Comparison of ENCODE assay signal across 1 cellular context in genomic region chr5:17315710-17316221, GRCh38.
TF ChIP-seq lines count a peak whose summit lies in the region.

No MANE protein-coding gene starts in this region.

TF ChIP-seq in GM23338, 12 proteins besides CTCF, POLR2A, EP300 and RAD21 (continued from another document):
- no peak for TF ChIP-seq ZNF462 (CRISPR knock-in tag; IDR thresholded peaks at IDR 0.05)
